12 cellular contexts compared by ENCODE assay signal in the genomic region with DNA sequence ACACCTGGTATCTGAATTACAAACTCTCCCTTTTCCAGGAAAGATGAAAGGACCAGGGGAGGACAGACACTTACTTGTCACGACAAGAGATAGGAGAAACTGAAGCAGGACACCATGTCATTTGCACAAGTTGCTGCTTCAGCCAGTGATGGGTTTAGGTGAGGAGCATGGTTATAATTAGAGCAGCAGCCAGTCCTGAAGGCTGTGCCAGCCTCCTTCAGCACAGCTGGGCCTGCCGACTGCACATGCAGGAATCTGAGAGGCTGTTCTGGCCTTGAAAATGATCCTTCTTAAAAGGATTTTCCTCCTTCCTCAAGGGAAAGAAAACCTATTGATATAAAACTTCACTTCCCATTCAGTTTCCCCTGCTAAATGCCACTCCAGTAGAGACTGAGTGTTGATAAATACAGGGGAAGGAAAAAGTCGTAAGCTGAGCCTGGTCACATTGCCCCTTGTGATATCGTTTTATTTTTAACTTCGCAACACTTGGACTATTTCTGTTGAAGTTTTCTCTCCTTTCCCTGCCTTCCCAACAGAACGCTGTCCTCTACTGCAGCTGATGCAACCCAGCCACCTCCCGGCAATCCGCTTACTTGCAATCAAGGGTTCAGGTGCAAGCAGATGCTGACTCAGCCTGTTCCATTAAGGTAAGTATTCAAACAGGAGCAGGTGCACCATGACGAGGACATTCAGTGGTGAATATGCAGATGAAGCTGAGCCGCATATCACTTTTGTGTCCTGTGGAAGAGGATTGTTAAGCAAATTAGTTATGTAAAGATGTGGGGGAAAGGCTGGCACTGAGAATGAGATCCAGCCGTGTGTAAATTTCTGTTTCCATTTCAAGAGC. TPM values are rescaled to one million over a fixed set of nuclear protein-coding genes. Genes with fewer than 3 reads are reported as not detected.
DNase-seq lines count a peak whose midpoint lies in the region; ATAC-seq lines count a peak whose summit lies in the region.
"Had no signal": no experiment of that assay in that cellular context is flagged by ENCODE, and none has a peak within 500 bp of the region (broad histone marks: within the 10 kb centered on the region; RNA-seq: fewer than 3 reads in every experiment).

A gene with protein sequence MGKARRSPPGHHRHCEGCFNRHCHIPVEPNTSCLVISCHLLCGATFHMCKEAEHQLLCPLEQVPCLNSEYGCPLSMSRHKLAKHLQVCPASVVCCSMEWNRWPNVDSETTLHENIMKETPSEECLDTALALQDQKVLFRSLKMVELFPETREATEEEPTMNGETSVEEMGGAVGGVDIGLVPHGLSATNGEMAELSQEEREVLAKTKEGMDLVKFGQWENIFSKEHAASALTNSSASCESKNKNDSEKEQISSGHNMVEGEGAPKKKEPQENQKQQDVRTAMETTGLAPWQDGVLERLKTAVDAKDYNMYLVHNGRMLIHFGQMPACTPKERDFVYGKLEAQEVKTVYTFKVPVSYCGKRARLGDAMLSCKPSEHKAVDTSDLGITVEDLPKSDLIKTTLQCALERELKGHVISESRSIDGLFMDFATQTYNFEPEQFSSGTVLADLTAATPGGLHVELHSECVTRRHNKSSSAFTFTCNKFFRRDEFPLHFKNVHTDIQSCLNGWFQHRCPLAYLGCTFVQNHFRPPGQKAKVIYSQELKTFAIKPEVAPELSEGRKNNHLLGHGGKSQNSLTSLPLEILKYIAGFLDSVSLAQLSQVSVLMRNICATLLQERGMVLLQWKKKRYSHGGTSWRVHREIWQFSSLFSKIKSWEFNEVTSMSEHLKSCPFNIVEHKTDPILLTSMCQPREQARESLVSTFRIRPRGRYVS (plus strand): TSS at position 524 of the 847 bp plus-strand sequence. CDS start 27,197 bp downstream, outside the sequence.

- H3K27ac ChIP-seq in right cardiac atrium (ENCODE audit: low read length), result peak within 1 kb of the TSS; percentile 67
- H3K27ac ChIP-seq: thyroid gland had no signal

- peak within 1 kb of the TSS; percentile 61 for H3K4me3 ChIP-seq in right cardiac atrium (ENCODE audit: low read length)
- H3K4me3 ChIP-seq: thyroid gland had no signal

- ATAC-seq in right cardiac atrium (peak; percentile 80 to 85), GM21737 (IDR thresholded peaks at IDR 0.05; ENCODE audit: unreplicated experiment) (no peak)
- ATAC-seq: naive thymus-derived CD4-positive, alpha-beta T cell had no signal

- no peaks in the 10 kb centered on the region for H3K27me3 ChIP-seq in right cardiac atrium (ENCODE audit: control insufficient read depth, insufficient read depth)
- H3K27me3 ChIP-seq: thyroid gland had no signal

- 31% methylated on average over 11 of the region's 11 CpGs for WGBS in right cardiac atrium

- H3K9me3 ChIP-seq in right cardiac atrium (ENCODE audit: control insufficient read depth, low read length), result no peaks in the 10 kb centered on the region
- H3K9me3 ChIP-seq: thyroid gland had no signal

- no peaks in the 10 kb centered on the region for H3K4me1 ChIP-seq in right cardiac atrium (ENCODE audit: control insufficient read depth, insufficient read depth, low read length)
- H3K4me1 ChIP-seq: thyroid gland had no signal

- DNase-seq in NCI-H748 (lab: John Stamatoyannopoulos, UW; ENCODE audit: unreplicated experiment) (peak; percentile 69), NCI-H748 treated with DMSO at 0.1 percent for 48 hours (lab: John Stamatoyannopoulos, UW) (no peak), NCI-H69 (lab: John Stamatoyannopoulos, UW) (peak; percentile 65), right cardiac atrium (peak; percentile 18 to 68 (median 59)), SW 1271 (lab: John Stamatoyannopoulos, UW) (no peak), 8988T (no peak), AG20443 (ENCODE audit: low spot score) (no peak)
- DNase-seq: aorta; naive thymus-derived CD4-positive, alpha-beta T cell had no signal

- intact Hi-C loops in right cardiac atrium (cut with DNase I), result no loop called here

RNA-seq across cellular contexts. Expression of the gene that starts here (rescaled TPM):
- total RNA-seq in right cardiac atrium, result 100 to 1,000 TPM; 125 to 258 (median 212) TPM
- 72.1 TPM for polyA plus RNA-seq in right cardiac atrium
- total RNA-seq: naive thymus-derived CD4-positive, alpha-beta T cell; thyroid gland had no signal
- polyA plus RNA-seq: AG04450, aorta had no signal

Comparison
In these comparisons a context has a peak if more than half of its experiments do, and no peak if none do; other contexts are left out.
1. DNase-seq: peak in NCI-H748 (single experiment), NCI-H69 (single experiment) and right cardiac atrium (3 of 3); none in NCI-H748 treated with DMSO at 0.1 percent for 48 hours (single experiment), SW 1271 (0 of 2), 8988T (single experiment) and AG20443 (single experiment).